Comparison of ENCODE assay signal across 7 cellular contexts in genomic region chr20:3785240-3786125, GRCh38. TPM values are rescaled to one million over a fixed set of nuclear protein-coding genes. Genes with fewer than 3 reads are reported as not detected.
DNase-seq lines count a peak whose midpoint lies in the region; ATAC-seq and TF ChIP-seq lines count a peak whose summit lies in the region.
"Had no signal": no experiment of that assay in that cellular context is flagged by ENCODE, and none has a peak within 500 bp of the region (broad histone marks: within the 10 kb centered on the region; RNA-seq: fewer than 3 reads in every experiment).

No MANE protein-coding gene starts in this region.

- no peak for TF ChIP-seq CTCF in epithelial cell of proximal tubule (conservative IDR thresholded peaks at IDR 0.05; ENCODE audit: low read depth, low read length)

- H3K4me1 Mint-ChIP-seq in stimulated activated naive CD8-positive, alpha-beta T cell treated with anti-CD3 and anti-CD28 coated beads, Interleukin-15, amount 100 ng/mL, for 72 hours, result peaks cover 69% of the 10 kb centered on the region

- peak overlapping the region in 1 of 2 donors; percentile 55 for H3K27ac Mint-ChIP-seq in stimulated activated naive CD8-positive, alpha-beta T cell treated with anti-CD3 and anti-CD28 coated beads, Interleukin-15, amount 100 ng/mL, for 72 hours

- no peak for ATAC-seq in stimulated activated naive CD8-positive, alpha-beta T cell treated with anti-CD3 and anti-CD28 coated beads, Interleukin-15, amount 100 ng/mL, for 72 hours
- ATAC-seq in GM21528 (IDR thresholded peaks at IDR 0.05; ENCODE audit: low FRiP score, unreplicated experiment), result no peak

- no peaks in the 10 kb centered on the region for H3K9me3 Mint-ChIP-seq in stimulated activated naive CD8-positive, alpha-beta T cell treated with anti-CD3 and anti-CD28 coated beads, Interleukin-15, amount 100 ng/mL, for 72 hours
- H3K9me3 Mint-ChIP-seq: naive B cell had no signal

- H3K4me3 ChIP-seq in epithelial cell of proximal tubule (ENCODE audit: low read depth, low read length), result peak overlapping the region; percentile 67

- DNase-seq in NCI-H82 (lab: John Stamatoyannopoulos, UW), result peak; percentile 45
- DNase-seq in NCI-H82 treated with DMSO at 0.1 percent for 48 hours (lab: John Stamatoyannopoulos, UW; ENCODE audit: unreplicated experiment), result no peak
- no peak for DNase-seq in epithelial cell of proximal tubule (ENCODE audit: low read depth)
- no peak for DNase-seq in stimulated activated naive CD8-positive, alpha-beta T cell treated with anti-CD3 and anti-CD28 coated beads, Interleukin-15, amount 100 ng/mL, for 72 hours
- DNase-seq in activated CD8-positive, alpha-beta memory T cell treated with anti-CD3 and anti-CD28 coated beads, Interleukin-2, amount 50 U/mL, for 48 hours, result no peak

- peak overlapping the region; percentile 63 to 76 for H3K4me3 Mint-ChIP-seq in stimulated activated naive CD8-positive, alpha-beta T cell treated with anti-CD3 and anti-CD28 coated beads, Interleukin-15, amount 100 ng/mL, for 72 hours

- no peaks in the 10 kb centered on the region for H3K27me3 Mint-ChIP-seq in stimulated activated naive CD8-positive, alpha-beta T cell treated with anti-CD3 and anti-CD28 coated beads, Interleukin-15, amount 100 ng/mL, for 72 hours
- H3K27me3 Mint-ChIP-seq: naive B cell had no signal

RNA-seq across cellular contexts. Expression of gene CENPB, which starts 1.1 kb away (rescaled TPM):
- total RNA-seq in epithelial cell of proximal tubule, result 82.3 and 99.8 TPM in 2 replicates

RNA-seq across cellular contexts. Expression of gene SPEF1, which starts 4.2 kb away (rescaled TPM):
- 0.92 TPM in 1 of 2 replicates, not detected in the other for total RNA-seq in epithelial cell of proximal tubule

RNA-seq across cellular contexts. Expression of gene CDC25B, which starts 10.6 kb away (rescaled TPM):
- total RNA-seq in epithelial cell of proximal tubule, result 42.3 and 46.6 TPM in 2 replicates

RNA-seq across cellular contexts. Expression of gene ADISSP, which starts 17.9 kb away (rescaled TPM):
- 62.0 and 64.6 TPM in 2 replicates for total RNA-seq in epithelial cell of proximal tubule

RNA-seq across cellular contexts. Expression of gene AP5S1, which starts 34.9 kb away (rescaled TPM):
- total RNA-seq in epithelial cell of proximal tubule, result 14.4 and 22.5 TPM in 2 replicates
